1 cellular context compared by ENCODE assay signal in genomic region chr10:6065406-6065805, GRCh38.
TF ChIP-seq lines count a peak whose summit lies in the region.

No MANE protein-coding gene starts in this region.

TF ChIP-seq in WTC11, 78 proteins besides CTCF, POLR2A, EP300 and RAD21 (continued from another document):
- TF ChIP-seq ZBTB43 (CRISPR knock-in tag; IDR thresholded peaks at IDR 0.05) (no peak), ZNF263 (CRISPR knock-in tag; IDR thresholded peaks at IDR 0.05; ENCODE audit: low read depth) (no peak), JUN (CRISPR knock-in tag; IDR thresholded peaks at IDR 0.05) (no peak), ZNF532 (CRISPR knock-in tag; IDR thresholded peaks at IDR 0.05; ENCODE audit: borderline replicate concordance) (no peak), PRRX2 (CRISPR knock-in tag; IDR thresholded peaks at IDR 0.05) (no peak), NFATC4 (CRISPR knock-in tag; IDR thresholded peaks at IDR 0.05) (no peak), ZNF219 (CRISPR knock-in tag; IDR thresholded peaks at IDR 0.05; ENCODE audit: borderline replicate concordance) (no peak), CREM (CRISPR knock-in tag; IDR thresholded peaks at IDR 0.05) (no peak), ZNF423 (CRISPR knock-in tag; IDR thresholded peaks at IDR 0.05) (no peak), KAT7 (CRISPR knock-in tag; IDR thresholded peaks at IDR 0.05; ENCODE audit: borderline replicate concordance) (no peak), ZMAT4 (CRISPR knock-in tag; IDR thresholded peaks at IDR 0.05) (no peak)
